In the genomic region with DNA sequence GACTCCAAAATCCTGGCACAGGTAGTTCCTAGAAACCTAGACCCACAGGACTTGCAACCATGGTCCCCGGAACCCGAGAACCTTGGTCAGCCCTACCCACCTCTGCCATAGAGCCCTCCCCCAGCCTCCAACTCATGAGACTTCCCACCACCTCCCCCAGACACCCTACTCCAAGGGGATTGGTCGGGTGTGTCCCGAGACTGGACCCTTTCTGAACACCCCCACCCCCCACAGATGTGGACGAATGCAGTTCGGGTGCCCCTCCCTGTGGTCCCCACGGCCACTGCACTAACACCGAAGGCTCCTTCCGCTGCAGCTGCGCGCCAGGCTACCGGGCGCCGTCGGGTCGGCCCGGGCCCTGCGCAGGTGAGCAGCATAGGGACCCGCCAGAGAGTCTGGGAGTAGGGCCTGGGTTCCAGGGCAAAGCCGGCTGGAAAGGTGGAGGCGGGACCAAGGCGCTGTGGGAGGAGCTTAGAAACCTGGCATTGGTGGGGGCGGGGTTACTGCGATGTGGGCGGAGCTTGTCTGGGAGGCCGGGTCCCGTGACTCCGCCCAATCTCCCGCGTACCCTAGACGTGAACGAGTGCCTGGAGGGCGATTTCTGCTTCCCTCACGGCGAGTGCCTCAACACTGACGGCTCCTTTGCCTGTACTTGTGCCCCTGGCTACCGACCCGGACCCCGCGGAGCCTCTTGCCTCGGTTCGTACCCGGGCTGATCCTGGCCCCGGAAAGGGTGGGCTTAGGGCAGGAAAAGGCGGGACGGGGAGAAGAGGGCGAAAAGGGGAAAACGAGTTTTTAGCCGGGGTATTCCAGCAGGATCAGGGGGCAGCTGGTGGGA, we compare ENCODE assay signal across 8 cellular contexts. TPM values are rescaled to one million over a fixed set of nuclear protein-coding genes. Genes with fewer than 3 reads are reported as not detected.
DNase-seq lines count a peak whose midpoint lies in the region; ATAC-seq and TF ChIP-seq lines count a peak whose summit lies in the region.

No MANE protein-coding gene starts in this region.

- DNase-seq in NCI-H2081 (lab: John Stamatoyannopoulos, UW) (peak; percentile 26 to 42), NCI-H2081 treated with DMSO at 0.1 percent for 48 hours (lab: John Stamatoyannopoulos, UW) (no peak), T-helper 1 cell (peak in 4 of 5 donors; percentile 54 to 76 (median 62)), astrocyte of the cerebellum (ENCODE audit: low read depth) (no peak), left lung (peak in 1 of 2 donors; percentile 89), hippocampal formation (lab: John Stamatoyannopoulos, UW) (no peak)
- DNase-seq in stimulated activated CD8-positive, alpha-beta memory T cell treated with anti-CD3 and anti-CD28 coated beads, Interleukin-12 subunit alpha, Interleukin-12 subunit beta, amount 100 ng/mL, for 4 hours (ENCODE audit: low read depth): peak; percentile 58

- no peaks in the 10 kb centered on the region for H3K9me3 ChIP-seq in left lung

- H3K4me1 ChIP-seq in left lung: peaks cover 11 to 51% of the 10 kb centered on the region in 2 donors

- ATAC-seq in left lung (peak; percentile 10), GM19455 (IDR thresholded peaks at IDR 0.05; ENCODE audit: unreplicated experiment) (no peak)

- in situ Hi-C loops in astrocyte of the cerebellum (cut with HindIII; ENCODE audit: low sequenced_read_pairs): loop anchor here (10.0 kb wide), 1 partner anchor 58 kb away; no protein-coding TSS in a partner anchor

- peaks cover 0 to 73% of the 10 kb centered on the region in 2 donors for H3K27me3 ChIP-seq in left lung

- H3K27ac ChIP-seq in left lung: peak overlapping the region; percentile 13 to 66

- H3K4me3 ChIP-seq in astrocyte of the cerebellum (ENCODE audit: low read depth, low read length) (peak overlapping the region; percentile 54), left lung (peak overlapping the region; percentile 35 to 54)

- H3K36me3 ChIP-seq in left lung: no peaks in the 10 kb centered on the region

- intact Hi-C loops in left lung (cut with DNase I): no loop called here

- no peak for TF ChIP-seq CTCF in astrocyte of the cerebellum (IDR thresholded peaks at IDR 0.05; ENCODE audit: low read depth, low read length, missing control alignments)
- TF ChIP-seq CTCF in left lung (IDR thresholded peaks at IDR 0.05): no peak

RNA-seq across cellular contexts. Expression of gene LTBP4, which starts 11.9 kb away (rescaled TPM):
- 100 to 1,000 TPM; 151 to 181 TPM for total RNA-seq in left lung

RNA-seq across cellular contexts. Expression of gene SHKBP1, which starts 36.4 kb away (rescaled TPM):
- 100 to 1,000 TPM in 1 of 2 donors, 10 to 100 TPM in 1; 73.9 to 122 TPM for total RNA-seq in left lung

Comparison
In these comparisons a context has a peak if more than half of its experiments do, and no peak if none do; other contexts are left out.
1. DNase-seq: peak in NCI-H2081 (2 of 2), T-helper 1 cell (4 of 5) and stimulated activated CD8-positive, alpha-beta memory T cell treated with anti-CD3 and anti-CD28 coated beads, Interleukin-12 subunit alpha, Interleukin-12 subunit beta, amount 100 ng/mL, for 4 hours (single experiment); none in NCI-H2081 treated with DMSO at 0.1 percent for 48 hours (single experiment), astrocyte of the cerebellum (single experiment) and hippocampal formation (0 of 2).